16 cellular contexts compared by ENCODE assay signal in the genomic region with DNA sequence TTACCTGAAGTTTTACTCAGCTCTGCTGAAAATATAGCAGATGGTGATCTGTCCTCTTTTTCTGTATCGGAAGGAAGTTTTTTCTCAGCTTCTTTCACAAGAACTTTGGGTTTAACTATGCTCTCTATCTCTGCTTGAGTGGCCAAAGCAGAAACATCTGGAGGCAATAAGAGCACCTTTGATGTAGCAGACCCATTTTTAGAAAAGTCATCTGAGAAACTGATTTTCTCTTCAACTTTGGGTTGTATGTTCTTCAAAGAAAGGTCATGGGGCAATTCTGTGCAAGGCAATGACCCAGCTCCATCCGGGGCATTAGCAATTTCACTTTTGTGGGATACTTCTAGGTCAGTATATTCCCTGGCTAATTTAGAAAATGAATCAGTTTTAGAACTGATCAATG. TPM values are rescaled to one million over a fixed set of nuclear protein-coding genes. Genes with fewer than 3 reads are reported as not detected.
DNase-seq lines count a peak whose midpoint lies in the region; ATAC-seq and TF ChIP-seq lines count a peak whose summit lies in the region.
"Had no signal": no experiment of that assay in that cellular context is flagged by ENCODE, and none has a peak within 500 bp of the region (broad histone marks: within the 10 kb centered on the region; RNA-seq: fewer than 3 reads in every experiment).

No MANE protein-coding gene starts in this region.

- H3K27ac ChIP-seq in OCI-LY3 (ENCODE audit: low read length), result peak overlapping the region; percentile 36
- H3K27ac ChIP-seq: brain microvascular endothelial cell, prostate gland, VCaP had no signal

- no peak overlapping the region for H3K27ac Mint-ChIP-seq in activated naive CD4-positive, alpha-beta T cell treated with anti-CD3 and anti-CD28 coated beads, Interleukin-2, amount 50 U/mL, for 72 hours
- H3K27ac Mint-ChIP-seq in activated naive CD4-positive, alpha-beta T cell treated with anti-CD3 and anti-CD28 coated beads for 36 hours, result no peak overlapping the region
- H3K27ac Mint-ChIP-seq in stimulated activated effector memory CD8-positive, alpha-beta T cell treated with anti-CD3 and anti-CD28 coated beads, Interleukin-12 subunit alpha, Interleukin-12 subunit beta, amount 100 ng/mL, for 72 hours, result no peak overlapping the region

- in situ Hi-C loops in G401 (cut with HindIII; ENCODE audit: low sequenced_read_pairs), result no loop called here

- H3K4me2 ChIP-seq in OCI-LY3 (ENCODE audit: low read length), result peak overlapping the region; percentile 61

- no peak overlapping the region; the same call in 1 of the 2 replicates for H3K9ac ChIP-seq in OCI-LY3 (ENCODE audit: low read length)

- H3K4me3 Mint-ChIP-seq in activated naive CD4-positive, alpha-beta T cell treated with anti-CD3 and anti-CD28 coated beads for 36 hours, result no peak overlapping the region
- H3K4me3 Mint-ChIP-seq in stimulated activated effector memory CD8-positive, alpha-beta T cell treated with anti-CD3 and anti-CD28 coated beads, Interleukin-12 subunit alpha, Interleukin-12 subunit beta, amount 100 ng/mL, for 72 hours, result no peak overlapping the region

- CTCF ChIA-PET in activated naive CD4-positive, alpha-beta T cell treated with anti-CD3 and anti-CD28 coated beads for 36 hours (lab: Charles Lee), result interaction anchor here (0.5 to 3.1 kb wide), 8 partner anchors 10 to 151 kb away, joined by 3 to 17 read pairs (median 4); partner anchors contain the start of gene RTN4

- H3K27me3 Mint-ChIP-seq in activated naive CD4-positive, alpha-beta T cell treated with anti-CD3 and anti-CD28 coated beads for 36 hours (ENCODE audit: low read depth), result no peaks in the 10 kb centered on the region

- TF ChIP-seq CTCF in OCI-LY3 (IDR thresholded peaks at IDR 0.05; ENCODE audit: low read depth, low read length), result no peak

- H4K20me1 ChIP-seq in OCI-LY3 (ENCODE audit: insufficient read depth, low read length), result peaks cover 66% of the 10 kb centered on the region

- ATAC-seq in activated naive CD4-positive, alpha-beta T cell treated with anti-CD3 and anti-CD28 coated beads, Interleukin-2, amount 50 U/mL, for 72 hours, result peak; percentile 41 to 51
- peak; percentile 50 for ATAC-seq in HG02763 (IDR thresholded peaks at IDR 0.05; ENCODE audit: unreplicated experiment)
- no peak for ATAC-seq in stimulated activated effector memory CD8-positive, alpha-beta T cell treated with anti-CD3 and anti-CD28 coated beads, Interleukin-12 subunit alpha, Interleukin-12 subunit beta, amount 100 ng/mL, for 72 hours

- peaks cover 9% of the 10 kb centered on the region for H3K4me1 Mint-ChIP-seq in activated naive CD4-positive, alpha-beta T cell treated with anti-CD3 and anti-CD28 coated beads for 36 hours (ENCODE audit: low read depth)
- H3K4me1 Mint-ChIP-seq in stimulated activated effector memory CD8-positive, alpha-beta T cell treated with anti-CD3 and anti-CD28 coated beads, Interleukin-12 subunit alpha, Interleukin-12 subunit beta, amount 100 ng/mL, for 72 hours, result no peaks in the 10 kb centered on the region

- peaks cover 82% of the 10 kb centered on the region for H3K79me2 ChIP-seq in OCI-LY3 (ENCODE audit: low read length)

- peak overlapping the region; percentile 36 for H3K4me3 ChIP-seq in OCI-LY3 (ENCODE audit: low read length)
- H3K4me3 ChIP-seq: prostate gland had no signal

- H3K9me3 Mint-ChIP-seq in activated naive CD4-positive, alpha-beta T cell treated with anti-CD3 and anti-CD28 coated beads, Interleukin-2, amount 50 U/mL, for 72 hours, result no peaks in the 10 kb centered on the region
- no peaks in the 10 kb centered on the region for H3K9me3 Mint-ChIP-seq in activated naive CD4-positive, alpha-beta T cell treated with anti-CD3 and anti-CD28 coated beads for 36 hours
- H3K9me3 Mint-ChIP-seq in stimulated activated effector memory CD8-positive, alpha-beta T cell treated with anti-CD3 and anti-CD28 coated beads, Interleukin-12 subunit alpha, Interleukin-12 subunit beta, amount 100 ng/mL, for 72 hours, result no peaks in the 10 kb centered on the region

- H3K36me3 Mint-ChIP-seq in activated naive CD4-positive, alpha-beta T cell treated with anti-CD3 and anti-CD28 coated beads, Interleukin-2, amount 50 U/mL, for 72 hours, result peaks cover 0 to 11% of the 10 kb centered on the region in 2 donors
- peaks cover 10% of the 10 kb centered on the region for H3K36me3 Mint-ChIP-seq in activated naive CD4-positive, alpha-beta T cell treated with anti-CD3 and anti-CD28 coated beads for 36 hours (ENCODE audit: low read depth)
- no peaks in the 10 kb centered on the region for H3K36me3 Mint-ChIP-seq in stimulated activated effector memory CD8-positive, alpha-beta T cell treated with anti-CD3 and anti-CD28 coated beads, Interleukin-12 subunit alpha, Interleukin-12 subunit beta, amount 100 ng/mL, for 72 hours

- intact Hi-C loops in activated naive CD4-positive, alpha-beta T cell treated with anti-CD3 and anti-CD28 coated beads for 36 hours (cut with micrococcal nuclease), result loop anchor here (1.0 kb wide), 1 partner anchor 25 kb away; the partner anchor contains the start of gene RTN4

- H3K9me3 ChIP-seq in OCI-LY3 (ENCODE audit: insufficient read depth, low read length), result no peaks in the 10 kb centered on the region
- H3K9me3 ChIP-seq: prostate gland had no signal

- H2AFZ ChIP-seq in OCI-LY3 (ENCODE audit: low read depth, low read length), result no peak overlapping the region

- H3K36me3 ChIP-seq in OCI-LY3 (replicated peaks; ENCODE audit: low read depth, low read length), result peaks cover 4% of the 10 kb centered on the region
- H3K36me3 ChIP-seq: prostate gland had no signal

- no peaks in the 10 kb centered on the region for H3K27me3 ChIP-seq in OCI-LY3 (ENCODE audit: low read depth, low read length)
- H3K27me3 ChIP-seq: brain microvascular endothelial cell had no signal

- peaks cover 34% of the 10 kb centered on the region for H3K4me1 ChIP-seq in OCI-LY3 (ENCODE audit: low read length)
- H3K4me1 ChIP-seq: prostate gland had no signal

- no peak for DNase-seq in activated naive CD4-positive, alpha-beta T cell treated with anti-CD3 and anti-CD28 coated beads, Interleukin-2, amount 50 U/mL, for 72 hours (ENCODE audit: low spot score in 2 of 2)
- no peak for DNase-seq in activated naive CD4-positive, alpha-beta T cell treated with anti-CD3 and anti-CD28 coated beads for 36 hours
- DNase-seq in pons (ENCODE audit: low spot score) (no peak), NK-92 (lab: John Stamatoyannopoulos, UW; ENCODE audit: unreplicated experiment) (no peak), G401 (ENCODE audit: low spot score) (no peak)
- no peak for DNase-seq in stimulated activated effector memory CD8-positive, alpha-beta T cell treated with anti-CD3 and anti-CD28 coated beads, Interleukin-12 subunit alpha, Interleukin-12 subunit beta, amount 100 ng/mL, for 72 hours (ENCODE audit: low spot score in 2 of 2)
- DNase-seq: 8988T, brain microvascular endothelial cell, H7, NCI-H524, SIG-M5, substantia nigra had no signal

RNA-seq across cellular contexts. Expression of gene RTN4, which starts 25.2 kb away (rescaled TPM):
- total RNA-seq in activated naive CD4-positive, alpha-beta T cell treated with anti-CD3 and anti-CD28 coated beads, Interleukin-2, amount 50 U/mL, for 72 hours, result 10 to 100 TPM; 86.5 to 88.5 TPM
- 10 to 100 TPM; 76.4 to 76.7 TPM for total RNA-seq in activated naive CD4-positive, alpha-beta T cell treated with anti-CD3 and anti-CD28 coated beads for 36 hours
- 80.7 and 110 TPM in 2 replicates for total RNA-seq in G401 (2014; rRNA removed; shearing (Covaris generic))
